Comparison of ENCODE assay signal across 24 cellular contexts in genomic region chr2:215428060-215428910, GRCh38. TPM values are rescaled to one million over a fixed set of nuclear protein-coding genes. Genes with fewer than 3 reads are reported as not detected.
A peak's percentile ranks its signal among the peaks of the same experiment; 100 is the strongest.
DNase-seq lines count a peak whose midpoint lies in the region; ATAC-seq, FAIRE-seq and TF ChIP-seq lines count a peak whose summit lies in the region.
"Had no signal": no experiment of that assay in that cellular context is flagged by ENCODE, and none has a peak within 500 bp of the region (broad histone marks: within the 10 kb centered on the region; RNA-seq: fewer than 3 reads in every experiment).

No MANE protein-coding gene starts in this region.

- H3K27me3 ChIP-seq in astrocyte (ENCODE audit: insufficient read depth, low read length): no peaks in the 10 kb centered on the region
- no peaks in the 10 kb centered on the region for H3K27me3 ChIP-seq in lower lobe of right lung (ENCODE audit: low read depth)
- no peaks in the 10 kb centered on the region for H3K27me3 ChIP-seq in WERI-Rb-1 (ENCODE audit: insufficient read depth, low read depth, severe bottlenecking)
- H3K27me3 ChIP-seq: adrenal gland had no signal

- H3K4me3 Mint-ChIP-seq in astrocyte (ENCODE audit: unreplicated experiment): peak overlapping the region; percentile 99
- H3K4me3 Mint-ChIP-seq: activated B cell treated with CpG ODN at 0.5 μM for 24 hours; activated CD8-positive, alpha-beta T cell treated with anti-CD3 and anti-CD28 coated beads for 36 hours; CD4-positive, alpha-beta memory T cell had no signal

- H3K36me3 Mint-ChIP-seq in astrocyte (ENCODE audit: low read depth, unreplicated experiment): peaks cover 55% of the 10 kb centered on the region

- peaks cover 91% of the 10 kb centered on the region for H3K79me2 ChIP-seq in astrocyte (ENCODE audit: insufficient read depth, low read length)

- TF ChIP-seq CTCF in astrocyte (IDR thresholded peaks at IDR 0.05; ENCODE audit: insufficient read depth, low read depth, low read length): no peak
- no peak for TF ChIP-seq CTCF in fibroblast of pulmonary artery (IDR thresholded peaks at IDR 0.05; ENCODE audit: low read length, missing control alignments)
- no peak for TF ChIP-seq CTCF in lower lobe of right lung (IDR thresholded peaks at IDR 0.05)
- no peak for TF ChIP-seq CTCF in WERI-Rb-1 (IDR thresholded peaks at IDR 0.05; ENCODE audit: low read depth, low read length)

- H2AFZ ChIP-seq in astrocyte (ENCODE audit: low read depth, low read length): no peak overlapping the region

- H3K9me3 ChIP-seq in astrocyte (ENCODE audit: insufficient read depth, low read depth, low read length) (no peaks in the 10 kb centered on the region), lower lobe of right lung (no peaks in the 10 kb centered on the region), WERI-Rb-1 (ENCODE audit: severe bottlenecking) (no peaks in the 10 kb centered on the region)
- H3K9me3 ChIP-seq: adrenal gland had no signal

- H3K4me1 Mint-ChIP-seq in astrocyte (ENCODE audit: low read depth, unreplicated experiment): peaks cover 32% of the 10 kb centered on the region
- H3K4me1 Mint-ChIP-seq: activated B cell treated with CpG ODN at 0.5 μM for 24 hours; CD4-positive, alpha-beta memory T cell had no signal

- H4K20me1 ChIP-seq in astrocyte (ENCODE audit: insufficient read depth, low read length): peaks cover 95% of the 10 kb centered on the region

- intact Hi-C loops in lower lobe of right lung (cut with DNase I): no loop called here

- peak overlapping the region; percentile 99 for H3K27ac Mint-ChIP-seq in astrocyte (ENCODE audit: unreplicated experiment)
- H3K27ac Mint-ChIP-seq: activated B cell treated with CpG ODN at 0.5 μM for 24 hours; activated CD8-positive, alpha-beta T cell treated with anti-CD3 and anti-CD28 coated beads for 36 hours; CD4-positive, alpha-beta memory T cell had no signal

- in situ Hi-C loops in Caki2 (cut with HindIII; ENCODE audit: low pct_unique_long_range_greater_than_20kb, low sequenced_read_pairs): no loop called here

- H3K4me2 ChIP-seq in astrocyte (ENCODE audit: low read length): peak overlapping the region; percentile 89

- H3K27me3 Mint-ChIP-seq in astrocyte (ENCODE audit: low read depth, unreplicated experiment): no peaks in the 10 kb centered on the region

- FAIRE-seq in astrocyte (lab: Jason Lieb, UNC): peak; percentile 5
- FAIRE-seq: GM18507, HTR-8/SVneo had no signal

- DNase-seq in Caki2 (ENCODE audit: low read depth): peak; percentile 25
- peak; percentile 13 for DNase-seq in astrocyte (ENCODE audit: low read depth)
- DNase-seq in fibroblast of pulmonary artery (ENCODE audit: low read depth): peak; percentile 53
- DNase-seq in skeletal muscle cell (ENCODE audit: low read depth): no peak
- DNase-seq in lower lobe of right lung: no peak
- no peak for DNase-seq in activated CD8-positive, alpha-beta memory T cell treated with anti-CD3 and anti-CD28 coated beads, Interleukin-2, amount 50 U/mL, for 48 hours
- no peak for DNase-seq in WERI-Rb-1
- DNase-seq: activated B cell treated with CpG ODN at 0.5 μM for 24 hours; activated CD8-positive, alpha-beta T cell treated with anti-CD3 and anti-CD28 coated beads for 36 hours; activated T-cell treated with anti-CD3 and anti-CD28 coated beads, Interleukin-2, amount 50 U/mL, for 1 hour; adrenal gland; caudate nucleus; CD4-positive, alpha-beta memory T cell; DMS153; GDM1; Karpas-422; NCI-H1092; NCI-H1930; NCI-H69; T-helper 9 cell had no signal

- H3K36me3 ChIP-seq in astrocyte (ENCODE audit: insufficient read depth, low read length) (peaks cover 89% of the 10 kb centered on the region), lower lobe of right lung (peaks cover 58% of the 10 kb centered on the region), WERI-Rb-1 (no peaks in the 10 kb centered on the region)
- H3K36me3 ChIP-seq: adrenal gland had no signal

- no peaks in the 10 kb centered on the region for H3K9me3 Mint-ChIP-seq in astrocyte (ENCODE audit: unreplicated experiment)
- H3K9me3 Mint-ChIP-seq: activated B cell treated with CpG ODN at 0.5 μM for 24 hours; activated CD8-positive, alpha-beta T cell treated with anti-CD3 and anti-CD28 coated beads for 36 hours had no signal

- H3K4me3 ChIP-seq in astrocyte (ENCODE audit: insufficient read depth, low read depth, low read length) (peak overlapping the region; percentile 99), fibroblast of pulmonary artery (replicated peaks; ENCODE audit: low read depth, low read length) (peak overlapping the region; percentile 90), skeletal muscle cell (ENCODE audit: low read depth, low read length) (peak overlapping the region; percentile 58), lower lobe of right lung (no peak overlapping the region), WERI-Rb-1 (ENCODE audit: low read depth, low read length) (no peak overlapping the region)
- H3K4me3 ChIP-seq: adrenal gland had no signal

- peak overlapping the region; percentile 58 for H3K27ac ChIP-seq in astrocyte (ENCODE audit: low read depth, low read length)
- no peak overlapping the region for H3K27ac ChIP-seq in lower lobe of right lung
- no peak overlapping the region for H3K27ac ChIP-seq in WERI-Rb-1
- H3K27ac ChIP-seq: adrenal gland, RWPE1 had no signal

- peak overlapping the region; percentile 98 for H3K9ac ChIP-seq in astrocyte (ENCODE audit: low read length)

- peaks cover 41% of the 10 kb centered on the region for H3K4me1 ChIP-seq in astrocyte (ENCODE audit: insufficient read depth, low read length)
- H3K4me1 ChIP-seq in lower lobe of right lung: peaks cover 15% of the 10 kb centered on the region
- H3K4me1 ChIP-seq: adrenal gland had no signal

- ATAC-seq in activated CD4-positive, CD25-positive, alpha-beta regulatory T cell treated with anti-CD3 and anti-CD28 coated beads, Interleukin-2, amount 50 U/mL, for 24 hours: no peak
- ATAC-seq in lower lobe of right lung: no peak
- ATAC-seq: activated CD8-positive, alpha-beta T cell treated with anti-CD3 and anti-CD28 coated beads for 36 hours had no signal

RNA-seq across cellular contexts. Expression of gene FN1, which starts 7.6 kb away (rescaled TPM):
- 3,498 and 3,981 TPM in 2 replicates for total RNA-seq in Caki2 (2014; rRNA removed; shearing (Covaris generic); ENCODE audit: low replicate concordance)
- 17,010 and 22,524 TPM in 2 replicates for total RNA-seq in astrocyte
- total RNA-seq in lower lobe of right lung: 1,248 TPM
- total RNA-seq: activated B cell treated with CpG ODN at 0.5 μM for 24 hours; CD4-positive, alpha-beta memory T cell had no signal

Comparison
In these comparisons a context has a peak if more than half of its experiments do, and no peak if none do; other contexts are left out.
1. DNase-seq: peak in Caki2 (single experiment), astrocyte (single experiment) and fibroblast of pulmonary artery (single experiment); none in skeletal muscle cell (single experiment), lower lobe of right lung (single experiment), activated CD8-positive, alpha-beta memory T cell treated with anti-CD3 and anti-CD28 coated beads, Interleukin-2, amount 50 U/mL, for 48 hours (single experiment) and WERI-Rb-1 (single experiment).
2. H3K4me3 ChIP-seq: peak in astrocyte (single experiment), fibroblast of pulmonary artery (single experiment) and skeletal muscle cell (single experiment); none in lower lobe of right lung (single experiment) and WERI-Rb-1 (single experiment).